Comparison of ENCODE assay signal across 13 cellular contexts in genomic region chr13:99417151-99417820, GRCh38.
DNase-seq lines count a peak whose midpoint lies in the region; ATAC-seq and TF ChIP-seq lines count a peak whose summit lies in the region.
"Had no signal": no experiment of that assay in that cellular context is flagged by ENCODE, and none has a peak within 500 bp of the region (broad histone marks: within the 10 kb centered on the region; RNA-seq: fewer than 3 reads in every experiment).

No MANE protein-coding gene starts in this region.

- H3K4me3 Mint-ChIP-seq in activated CD4-positive, alpha-beta memory T cell treated with anti-CD3 and anti-CD28 coated beads for 36 hours = peak overlapping the region; percentile 40
- H3K4me3 Mint-ChIP-seq in activated CD4-positive, alpha-beta memory T cell treated with anti-CD3 and anti-CD28 coated beads, Interleukin-2, amount 10 ng/mL, durations not matched to agents 7 days and 5 days = no peak overlapping the region
- no peak overlapping the region for H3K4me3 Mint-ChIP-seq in dendritic cell treated with granulocyte-macrophage colony-stimulating factor and Interleukin-4, amounts not matched to agents 40 ng/mL and 50 ng/mL, for 4 days
- H3K4me3 Mint-ChIP-seq in progenitor cell of endocrine pancreas (ENCODE audit: low read depth) = peak overlapping the region; percentile 4

- TF ChIP-seq CTCF in progenitor cell of endocrine pancreas (IDR thresholded peaks at IDR 0.05; ENCODE audit: unreplicated experiment) = no peak

- H3K27ac Mint-ChIP-seq in activated CD4-positive, alpha-beta memory T cell treated with anti-CD3 and anti-CD28 coated beads for 36 hours = no peak overlapping the region
- no peak overlapping the region for H3K27ac Mint-ChIP-seq in activated CD4-positive, alpha-beta memory T cell treated with anti-CD3 and anti-CD28 coated beads, Interleukin-2, amount 10 ng/mL, durations not matched to agents 7 days and 5 days
- H3K27ac Mint-ChIP-seq in dendritic cell treated with granulocyte-macrophage colony-stimulating factor and Interleukin-4, amounts not matched to agents 40 ng/mL and 50 ng/mL, for 4 days = peak overlapping the region; percentile 18
- H3K27ac Mint-ChIP-seq in progenitor cell of endocrine pancreas = no peak overlapping the region

- no peaks in the 10 kb centered on the region for H3K9me3 Mint-ChIP-seq in activated CD4-positive, alpha-beta memory T cell treated with anti-CD3 and anti-CD28 coated beads for 36 hours
- no peaks in the 10 kb centered on the region for H3K9me3 Mint-ChIP-seq in activated CD4-positive, alpha-beta memory T cell treated with anti-CD3 and anti-CD28 coated beads, Interleukin-2, amount 10 ng/mL, durations not matched to agents 7 days and 5 days
- H3K9me3 Mint-ChIP-seq in dendritic cell treated with granulocyte-macrophage colony-stimulating factor and Interleukin-4, amounts not matched to agents 40 ng/mL and 50 ng/mL, for 4 days = no peaks in the 10 kb centered on the region
- H3K9me3 Mint-ChIP-seq in progenitor cell of endocrine pancreas (ENCODE audit: low read depth) = no peaks in the 10 kb centered on the region

- no peak overlapping the region for H3K4me3 ChIP-seq in H7 (ENCODE audit: insufficient read depth, low read depth, low read length)
- H3K4me3 ChIP-seq: dorsolateral prefrontal cortex, prostate gland had no signal

- peaks cover 2% of the 10 kb centered on the region; the same call in 1 of the 2 replicates for H3K27me3 ChIP-seq in H7 (ENCODE audit: control insufficient read depth, insufficient read depth, low read length)

- peak; percentile 10 for DNase-seq in activated CD4-positive, alpha-beta memory T cell treated with anti-CD3 and anti-CD28 coated beads for 36 hours
- DNase-seq in activated CD4-positive, alpha-beta memory T cell treated with anti-CD3 and anti-CD28 coated beads, Interleukin-2, amount 10 ng/mL, durations not matched to agents 7 days and 5 days = no peak
- DNase-seq in H7 (peak; percentile 83), progenitor cell of endocrine pancreas (ENCODE audit: low spot score, unreplicated experiment) (no peak), mucosa of gallbladder (ENCODE audit: low spot score) (no peak), NOMO-1 treated with dmso at 0.1 percent for 144 hours (lab: John Stamatoyannopoulos, UW; ENCODE audit: unreplicated experiment) (no peak)
- DNase-seq: mesenchymal stem cell, NCI-H1048, NCI-H524 had no signal

- H3K27me3 Mint-ChIP-seq in activated CD4-positive, alpha-beta memory T cell treated with anti-CD3 and anti-CD28 coated beads for 36 hours = peaks cover 2% of the 10 kb centered on the region
- peaks cover 19% of the 10 kb centered on the region for H3K27me3 Mint-ChIP-seq in activated CD4-positive, alpha-beta memory T cell treated with anti-CD3 and anti-CD28 coated beads, Interleukin-2, amount 10 ng/mL, durations not matched to agents 7 days and 5 days
- H3K27me3 Mint-ChIP-seq in dendritic cell treated with granulocyte-macrophage colony-stimulating factor and Interleukin-4, amounts not matched to agents 40 ng/mL and 50 ng/mL, for 4 days = peaks cover 21% of the 10 kb centered on the region
- peaks cover 19% of the 10 kb centered on the region for H3K27me3 Mint-ChIP-seq in progenitor cell of endocrine pancreas

- CTCF ChIA-PET in activated CD4-positive, alpha-beta memory T cell treated with anti-CD3 and anti-CD28 coated beads for 36 hours (lab: Charles Lee) = interaction anchor here (2.0 kb wide), 1 partner anchor 29 kb away, joined by 8 read pairs; no protein-coding TSS in a partner anchor
- CTCF ChIA-PET in activated CD4-positive, alpha-beta memory T cell treated with anti-CD3 and anti-CD28 coated beads, Interleukin-2, amount 10 ng/mL, durations not matched to agents 7 days and 5 days (lab: Charles Lee) = no interaction called here

- no peak for ATAC-seq in GM21447 (IDR thresholded peaks at IDR 0.05; ENCODE audit: unreplicated experiment)

- POLR2A ChIA-PET in activated CD4-positive, alpha-beta memory T cell treated with anti-CD3 and anti-CD28 coated beads for 36 hours (lab: Charles Lee) = no interaction called here
- POLR2A ChIA-PET in activated CD4-positive, alpha-beta memory T cell treated with anti-CD3 and anti-CD28 coated beads, Interleukin-2, amount 10 ng/mL, durations not matched to agents 7 days and 5 days (lab: Charles Lee) = no interaction called here

- no peaks in the 10 kb centered on the region for H3K36me3 Mint-ChIP-seq in activated CD4-positive, alpha-beta memory T cell treated with anti-CD3 and anti-CD28 coated beads for 36 hours
- peaks cover under 1% of the 10 kb centered on the region for H3K36me3 Mint-ChIP-seq in activated CD4-positive, alpha-beta memory T cell treated with anti-CD3 and anti-CD28 coated beads, Interleukin-2, amount 10 ng/mL, durations not matched to agents 7 days and 5 days (ENCODE audit: low read depth)
- H3K36me3 Mint-ChIP-seq in dendritic cell treated with granulocyte-macrophage colony-stimulating factor and Interleukin-4, amounts not matched to agents 40 ng/mL and 50 ng/mL, for 4 days (ENCODE audit: low read depth) = no peaks in the 10 kb centered on the region
- no peaks in the 10 kb centered on the region for H3K36me3 Mint-ChIP-seq in progenitor cell of endocrine pancreas (ENCODE audit: insufficient read depth)

- peaks cover 38% of the 10 kb centered on the region for H3K4me1 Mint-ChIP-seq in activated CD4-positive, alpha-beta memory T cell treated with anti-CD3 and anti-CD28 coated beads for 36 hours (ENCODE audit: low read depth)
- peaks cover 22% of the 10 kb centered on the region for H3K4me1 Mint-ChIP-seq in activated CD4-positive, alpha-beta memory T cell treated with anti-CD3 and anti-CD28 coated beads, Interleukin-2, amount 10 ng/mL, durations not matched to agents 7 days and 5 days
- peaks cover 29% of the 10 kb centered on the region for H3K4me1 Mint-ChIP-seq in dendritic cell treated with granulocyte-macrophage colony-stimulating factor and Interleukin-4, amounts not matched to agents 40 ng/mL and 50 ng/mL, for 4 days (ENCODE audit: low read depth)
- peaks cover 2% of the 10 kb centered on the region for H3K4me1 Mint-ChIP-seq in progenitor cell of endocrine pancreas (ENCODE audit: low read depth)

- intact Hi-C loops in activated CD4-positive, alpha-beta memory T cell treated with anti-CD3 and anti-CD28 coated beads for 36 hours (cut with micrococcal nuclease) = no loop called here
- intact Hi-C loops in dendritic cell treated with granulocyte-macrophage colony-stimulating factor and Interleukin-4, amounts not matched to agents 40 ng/mL and 50 ng/mL, for 4 days (cut with micrococcal nuclease) = no loop called here

- H3K36me3 ChIP-seq in H7 (replicated peaks; ENCODE audit: control insufficient read depth, insufficient read depth, low read length) = no peaks in the 10 kb centered on the region
- H3K36me3 ChIP-seq: prostate gland had no signal

Comparison
In these comparisons a context has a peak if more than half of its experiments do, and no peak if none do; other contexts are left out.
1. DNase-seq: peak in activated CD4-positive, alpha-beta memory T cell treated with anti-CD3 and anti-CD28 coated beads for 36 hours (single experiment) and H7 (single experiment); none in activated CD4-positive, alpha-beta memory T cell treated with anti-CD3 and anti-CD28 coated beads, Interleukin-2, amount 10 ng/mL, durations not matched to agents 7 days and 5 days (single experiment), progenitor cell of endocrine pancreas (single experiment), mucosa of gallbladder (single experiment) and NOMO-1 treated with dmso at 0.1 percent for 144 hours (single experiment).
2. H3K4me3 Mint-ChIP-seq: peak in activated CD4-positive, alpha-beta memory T cell treated with anti-CD3 and anti-CD28 coated beads for 36 hours (single experiment) and progenitor cell of endocrine pancreas (single experiment); none in activated CD4-positive, alpha-beta memory T cell treated with anti-CD3 and anti-CD28 coated beads, Interleukin-2, amount 10 ng/mL, durations not matched to agents 7 days and 5 days (single experiment) and dendritic cell treated with granulocyte-macrophage colony-stimulating factor and Interleukin-4, amounts not matched to agents 40 ng/mL and 50 ng/mL, for 4 days (single experiment).